ENCODE assay signal across 8 cellular contexts in genomic region chr3:141368062-141368924, GRCh38. TPM values are rescaled to one million over a fixed set of nuclear protein-coding genes. Genes with fewer than 3 reads are reported as not detected.
A peak's percentile ranks its signal among the peaks of the same experiment; 100 is the strongest.
DNase-seq lines count a peak whose midpoint lies in the region; ATAC-seq and TF ChIP-seq lines count a peak whose summit lies in the region.

Gene ZBTB38, plus strand, starts transcription at chr3:141368504. Its CDS starts 73,885 bp downstream, at chr3:141442389.

- 18% methylated on average over 25 of the region's 26 CpGs for WGBS in HUES64
- 31 to 59% (median 46%) methylated on average over 26 of the region's 26 CpGs for WGBS in adipose tissue, 3 donors

- H3K27me3 ChIP-seq in HUES64 (ENCODE audit: insufficient read depth, low read length): no peaks in the 10 kb centered on the region
- no peaks in the 10 kb centered on the region for H3K27me3 ChIP-seq in cardiac muscle cell

- H3K4me3 ChIP-seq in HUES64 (ENCODE audit: low read length): peak within 1 kb of the TSS; percentile 14; the same call in 1 of the 2 replicates
- no peak within 1 kb of the TSS for H3K4me3 ChIP-seq in cardiac muscle cell

- DNase-seq in CMK (ENCODE audit: low read depth): peak; percentile 68
- peak; percentile 65 to 98 for DNase-seq in cardiac muscle cell (ENCODE audit: low read depth in 1 of 2, low spot score in 1 of 2)
- peak; percentile 86 for DNase-seq in occipital lobe (lab: John Stamatoyannopoulos, UW)
- no peak for DNase-seq in NCI-H128 (lab: John Stamatoyannopoulos, UW; ENCODE audit: unreplicated experiment)
- DNase-seq in DMS79 treated with DMSO at 0.1 percent for 48 hours (lab: John Stamatoyannopoulos, UW): no peak

- ATAC-seq in GM19035 (IDR thresholded peaks at IDR 0.05; ENCODE audit: unreplicated experiment): no peak

- H3K9me3 ChIP-seq in HUES64 (ENCODE audit: insufficient read depth, low read depth, low read length): peaks cover 9% of the 10 kb centered on the region
- no peaks in the 10 kb centered on the region for H3K9me3 ChIP-seq in cardiac muscle cell (ENCODE audit: low read depth)

- peak within 1 kb of the TSS; percentile 83 for H3K27ac ChIP-seq in HUES64 (ENCODE audit: low read depth, low read length)
- peak within 1 kb of the TSS; percentile 93 for H3K27ac ChIP-seq in adipose tissue (ENCODE audit: low read depth, low read length)
- H3K27ac ChIP-seq in cardiac muscle cell: peak within 1 kb of the TSS; percentile 55

- H3K36me3 ChIP-seq in HUES64 (ENCODE audit: insufficient read depth, low read length): no peaks in the 10 kb centered on the region
- no peaks in the 10 kb centered on the region for H3K36me3 ChIP-seq in cardiac muscle cell

- no peak for TF ChIP-seq CTCF in cardiac muscle cell (IDR thresholded peaks at IDR 0.05; ENCODE audit: low read depth, low read length)

- H3K4me1 ChIP-seq in HUES64 (ENCODE audit: insufficient read depth, low read length): peaks cover 39% of the 10 kb centered on the region
- peaks cover 11% of the 10 kb centered on the region for H3K4me1 ChIP-seq in cardiac muscle cell (ENCODE audit: low read depth)

- H3K9ac ChIP-seq in HUES64 (ENCODE audit: low read depth, low read length): peak within 1 kb of the TSS; percentile 59

RNA-seq across cellular contexts. Expression of gene ZBTB38, which starts in this region (rescaled TPM):
- 13.8 TPM for polyA plus RNA-seq in HUES64 (2013, experiment 1 of 2)
- 16.9 TPM for polyA plus RNA-seq in HUES64 (2013, experiment 2 of 2)
- polyA plus RNA-seq in adipose tissue: 10 to 100 TPM in 2 of 3 donors, 1 to 10 TPM in 1; 9.4 to 23.3 (median 18.2) TPM
- 22.5 and 35.9 TPM in 2 replicates for total RNA-seq in cardiac muscle cell
- polyA plus RNA-seq in cardiac muscle cell: 12.9 and 20.1 TPM in 2 replicates
- total RNA-seq in occipital lobe: 182 TPM

Comparison
In these comparisons a context has a peak if more than half of its experiments do, and no peak if none do; other contexts are left out.
1. DNase-seq: peak in CMK (single experiment), cardiac muscle cell (2 of 2) and occipital lobe (single experiment); none in NCI-H128 (single experiment) and DMS79 treated with DMSO at 0.1 percent for 48 hours (single experiment).
2. Peak in every context shown above with its lines, with median percentiles within 50 percentile points of each other: H3K27ac ChIP-seq.